ENCODE assay signal across 15 cellular contexts in genomic region chr1:243364330-243364729, GRCh38.
"Had no signal": no experiment of that assay in that cellular context is flagged by ENCODE, and none has a peak within 500 bp of the region (broad histone marks: within the 10 kb centered on the region; RNA-seq: fewer than 3 reads in every experiment).

No MANE protein-coding gene starts in this region.

- H3K9me3 Mint-ChIP-seq: nephron had no signal

- ATAC-seq: activated CD8-positive, alpha-beta memory T cell treated with anti-CD3 and anti-CD28 coated beads, Interleukin-2, amount 10 ng/mL, durations not matched to agents 7 days and 5 days; left lung had no signal

- H3K27ac Mint-ChIP-seq: activated CD8-positive, alpha-beta memory T cell treated with anti-CD3 and anti-CD28 coated beads, Interleukin-2, amount 10 ng/mL, durations not matched to agents 7 days and 5 days; activated naive CD8-positive, alpha-beta T cell treated with anti-CD3 and anti-CD28 coated beads, Interleukin-2, amount 10 ng/mL, durations not matched to agents 7 days and 5 days had no signal

- H3K27me3 Mint-ChIP-seq: activated CD8-positive, alpha-beta memory T cell treated with anti-CD3 and anti-CD28 coated beads, Interleukin-2, amount 10 ng/mL, durations not matched to agents 7 days and 5 days; activated naive CD8-positive, alpha-beta T cell treated with anti-CD3 and anti-CD28 coated beads, Interleukin-2, amount 10 ng/mL, durations not matched to agents 7 days and 5 days had no signal

- H3K4me1 Mint-ChIP-seq: activated CD8-positive, alpha-beta memory T cell treated with anti-CD3 and anti-CD28 coated beads, Interleukin-2, amount 10 ng/mL, durations not matched to agents 7 days and 5 days; activated naive CD8-positive, alpha-beta T cell treated with anti-CD3 and anti-CD28 coated beads, Interleukin-2, amount 10 ng/mL, durations not matched to agents 7 days and 5 days; nephron had no signal

- H3K4me3 Mint-ChIP-seq: activated CD8-positive, alpha-beta memory T cell treated with anti-CD3 and anti-CD28 coated beads, Interleukin-2, amount 10 ng/mL, durations not matched to agents 7 days and 5 days; activated naive CD8-positive, alpha-beta T cell treated with anti-CD3 and anti-CD28 coated beads, Interleukin-2, amount 10 ng/mL, durations not matched to agents 7 days and 5 days; nephron had no signal

- DNase-seq: activated CD4-positive, alpha-beta T cell treated with anti-CD3 and anti-CD28 coated beads for 1 hour; activated CD4-positive, alpha-beta T cell treated with anti-CD3 and anti-CD28 coated beads, Interleukin-2, amount 50 U/mL, for 48 hours; activated CD8-positive, alpha-beta memory T cell treated with anti-CD3 and anti-CD28 coated beads, Interleukin-2, amount 10 ng/mL, durations not matched to agents 7 days and 5 days; activated naive CD8-positive, alpha-beta T cell treated with anti-CD3 and anti-CD28 coated beads, Interleukin-2, amount 10 ng/mL, durations not matched to agents 7 days and 5 days; activated T-cell treated with anti-CD3 and anti-CD28 coated beads, Interleukin-2, amount 50 U/mL, for 48 hours; anterior cingulate cortex; dorsolateral prefrontal cortex; foreskin melanocyte; head of caudate nucleus; left lung; stimulated activated CD4-positive, alpha-beta T cell treated with anti-CD3 and anti-CD28 coated beads, Interleukin-15, amount 100 ng/mL, for 24 hours; stimulated activated CD4-positive, alpha-beta T cell treated with anti-CD3 and anti-CD28 coated beads, Interleukin-4, amount 100 ng/mL, for 24 hours; T-helper 9 cell; thyroid gland had no signal
